ENCODE assay signal across 22 cellular contexts in the genomic region with DNA sequence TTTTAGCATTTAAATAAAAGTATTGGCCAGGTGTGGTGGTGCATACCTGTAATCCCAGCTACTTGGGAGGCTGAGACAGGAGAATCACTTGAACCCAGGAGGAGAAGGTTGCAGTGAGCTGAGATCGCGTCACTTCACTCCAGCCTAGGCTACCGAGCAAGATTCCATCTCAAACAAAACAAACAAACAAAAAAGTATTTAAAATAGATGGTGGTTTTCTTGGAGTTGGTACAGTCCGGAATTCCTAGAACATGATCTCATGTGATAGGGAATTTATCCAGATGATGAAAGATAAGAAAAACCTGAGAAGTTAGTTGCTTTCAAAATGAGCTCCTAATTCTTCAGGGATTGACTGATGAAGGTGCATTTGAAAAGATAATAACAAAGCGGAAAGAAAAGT.
DNase-seq lines count a peak whose midpoint lies in the region; ATAC-seq and TF ChIP-seq lines count a peak whose summit lies in the region.
"Had no signal": no experiment of that assay in that cellular context is flagged by ENCODE, and none has a peak within 500 bp of the region (broad histone marks: within the 10 kb centered on the region; RNA-seq: fewer than 3 reads in every experiment).

No MANE protein-coding gene starts in this region.

- POLR2A ChIA-PET in Panc1 (lab: Charles Lee): interaction anchor here (0.6 kb wide), 1 partner anchor 46 kb away, joined by 3 read pairs; no protein-coding TSS in a partner anchor

- H3K36me3 Mint-ChIP-seq in natural killer cell treated with Interleukin-12 subunit alpha and Interleukin-12 subunit beta and Interleukin-15 and Interleukin-18, amount 100 ng/mL, for 72 hours: no peaks in the 10 kb centered on the region

- H3K4me1 ChIP-seq in Panc1 (ENCODE audit: control insufficient read depth, insufficient read depth, low read length): peaks cover 10% of the 10 kb centered on the region
- H3K4me1 ChIP-seq: colonic mucosa had no signal

- no peak overlapping the region for H3K27ac Mint-ChIP-seq in natural killer cell treated with Interleukin-12 subunit alpha and Interleukin-12 subunit beta and Interleukin-15 and Interleukin-18, amount 100 ng/mL, for 72 hours
- H3K27ac Mint-ChIP-seq: activated naive CD4-positive, alpha-beta T cell treated with anti-CD3 and anti-CD28 coated beads, Interleukin-2, amount 50 U/mL, for 24 hours; T-helper 17 cell had no signal

- TF ChIP-seq CTCF in Panc1 (IDR thresholded peaks at IDR 0.05): no peak

- no TSS peak for BruUV-seq in Panc1 (replicated peaks; lab: Mats Ljungman, UMichigan)

- peak; percentile 88 for DNase-seq in EL
- DNase-seq in Panc1 (ENCODE audit: low read depth, low spot score): no peak
- DNase-seq in dedifferentiated amniotic fluid mesenchymal stem cell (ENCODE audit: extremely low spot score): peak; percentile 45
- peak; percentile 37 for DNase-seq in myocyte (ENCODE audit: low read depth)
- no peak for DNase-seq in T-helper 1 cell
- no peak for DNase-seq in natural killer cell treated with Interleukin-12 subunit alpha and Interleukin-12 subunit beta and Interleukin-15 and Interleukin-18, amount 100 ng/mL, for 72 hours (ENCODE audit: low spot score)
- DNase-seq in effector CD8-positive, alpha-beta T cell (lab: John Stamatoyannopoulos, UW): no peak
- DNase-seq: activated CD4-positive, alpha-beta T cell treated with anti-CD3 and anti-CD28 coated beads for 1 hour; activated CD8-positive, alpha-beta memory T cell treated with anti-CD3 and anti-CD28 coated beads, Interleukin-2, amount 50 U/mL, for 4 hours; colonic mucosa; DMS53; MG63; NCI-H1930; NCI-H69; ovary; RPMI8226; stimulated activated CD4-positive, alpha-beta T cell treated with anti-CD3 and anti-CD28 coated beads, Interleukin-15, amount 100 ng/mL, for 24 hours; substantia nigra; T-helper 17 cell had no signal

- intact Hi-C loops in Panc1 (cut with micrococcal nuclease; ENCODE audit: unreplicated experiment): no loop called here

- peaks cover 17% of the 10 kb centered on the region; the same call in 1 of the 2 replicates for H3K36me3 ChIP-seq in Panc1 (ENCODE audit: control insufficient read depth, insufficient read depth, low read length)
- H3K36me3 ChIP-seq: colonic mucosa, ovary had no signal

- H3K27me3 Mint-ChIP-seq in natural killer cell treated with Interleukin-12 subunit alpha and Interleukin-12 subunit beta and Interleukin-15 and Interleukin-18, amount 100 ng/mL, for 72 hours: no peaks in the 10 kb centered on the region
- H3K27me3 Mint-ChIP-seq: activated naive CD4-positive, alpha-beta T cell treated with anti-CD3 and anti-CD28 coated beads, Interleukin-2, amount 50 U/mL, for 24 hours; T-helper 17 cell had no signal

- no peaks in the 10 kb centered on the region for H3K9me3 Mint-ChIP-seq in natural killer cell treated with Interleukin-12 subunit alpha and Interleukin-12 subunit beta and Interleukin-15 and Interleukin-18, amount 100 ng/mL, for 72 hours
- H3K9me3 Mint-ChIP-seq: activated naive CD4-positive, alpha-beta T cell treated with anti-CD3 and anti-CD28 coated beads, Interleukin-2, amount 50 U/mL, for 24 hours had no signal

- in situ Hi-C loops in Panc1 (cut with HindIII; ENCODE audit: low pct_unique_long_range_greater_than_20kb, low sequenced_read_pairs): no loop called here

- peaks cover 19 to 20% of the 10 kb centered on the region in 2 donors for H3K4me1 Mint-ChIP-seq in natural killer cell treated with Interleukin-12 subunit alpha and Interleukin-12 subunit beta and Interleukin-15 and Interleukin-18, amount 100 ng/mL, for 72 hours (ENCODE audit: low read depth in 2 of 2)

- no peaks in the 10 kb centered on the region for H3K9me3 ChIP-seq in Panc1 (ENCODE audit: control insufficient read depth, insufficient read depth, low read depth, low read length)
- H3K9me3 ChIP-seq: colonic mucosa, MG63, ovary had no signal

- no peak overlapping the region for H3K27ac ChIP-seq in Panc1 (ENCODE audit: low read length)
- H3K27ac ChIP-seq: colonic mucosa, ovary had no signal

- H3K4me3 Mint-ChIP-seq in natural killer cell treated with Interleukin-12 subunit alpha and Interleukin-12 subunit beta and Interleukin-15 and Interleukin-18, amount 100 ng/mL, for 72 hours: no peak overlapping the region
- H3K4me3 Mint-ChIP-seq: activated naive CD4-positive, alpha-beta T cell treated with anti-CD3 and anti-CD28 coated beads, Interleukin-2, amount 50 U/mL, for 24 hours; T-helper 17 cell had no signal

- ATAC-seq in Panc1: peak; percentile 75
- no peak for ATAC-seq in GM18867 (IDR thresholded peaks at IDR 0.05; ENCODE audit: unreplicated experiment)
- ATAC-seq in natural killer cell treated with Interleukin-12 subunit alpha and Interleukin-12 subunit beta and Interleukin-15 and Interleukin-18, amount 100 ng/mL, for 72 hours: no peak
- ATAC-seq: HCT116, T-helper 17 cell had no signal

- H3K4me3 ChIP-seq in Panc1 (ENCODE audit: low read depth in 2 of 2, low read length in 2 of 2): no peak overlapping the region
- H3K4me3 ChIP-seq: colonic mucosa, MG63, ovary had no signal

- CTCF ChIA-PET in Panc1 (lab: Charles Lee): no interaction called here

- no peaks in the 10 kb centered on the region for H3K27me3 ChIP-seq in Panc1 (ENCODE audit: control insufficient read depth, insufficient read depth, low read length)
- H3K27me3 ChIP-seq: colonic mucosa, MG63, ovary had no signal

Comparison
In these comparisons a context has a peak if more than half of its experiments do, and no peak if none do; other contexts are left out.
1. DNase-seq: peak in EL (single experiment), dedifferentiated amniotic fluid mesenchymal stem cell (single experiment) and myocyte (single experiment); none in Panc1 (single experiment), T-helper 1 cell (0 of 5), natural killer cell treated with Interleukin-12 subunit alpha and Interleukin-12 subunit beta and Interleukin-15 and Interleukin-18, amount 100 ng/mL, for 72 hours (single experiment) and effector CD8-positive, alpha-beta T cell (single experiment).